ENCODE assay signal across 23 cellular contexts in the genomic region with DNA sequence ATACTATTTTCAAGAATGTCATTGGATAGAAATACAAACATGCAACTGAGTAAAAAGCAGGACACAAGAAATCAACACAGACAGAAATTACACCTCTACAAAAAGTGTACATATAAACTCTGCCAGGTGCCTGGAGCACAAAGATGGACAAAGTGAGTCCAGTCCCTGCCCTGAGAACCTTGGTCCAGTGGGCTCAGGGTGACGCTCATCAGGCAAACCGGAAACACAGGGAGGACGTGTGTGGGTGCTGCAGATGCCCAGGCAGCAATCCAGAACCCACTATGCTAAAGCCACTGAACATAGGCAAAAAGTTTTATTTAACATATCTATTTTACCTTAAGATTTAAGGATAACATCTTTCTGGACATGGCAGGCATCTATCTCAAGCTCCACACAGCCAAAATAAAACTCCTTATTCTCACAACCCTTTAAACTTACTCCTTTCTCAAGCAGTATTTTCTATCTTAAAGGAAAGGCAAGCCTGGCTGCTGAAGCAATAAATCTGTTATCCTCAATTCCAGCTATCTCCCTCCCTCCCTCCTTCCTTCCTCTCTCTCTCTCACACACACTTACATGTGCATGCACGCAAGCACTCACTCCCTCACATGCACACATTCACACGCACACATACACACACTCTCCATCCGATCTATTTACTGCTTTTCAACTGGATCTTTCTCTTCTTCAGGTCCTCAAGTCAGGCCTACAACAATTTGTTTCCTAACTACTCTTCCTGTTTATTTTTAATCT. TPM values are rescaled to one million over a fixed set of nuclear protein-coding genes. Genes with fewer than 3 reads are reported as not detected.
DNase-seq lines count a peak whose midpoint lies in the region; ATAC-seq and TF ChIP-seq lines count a peak whose summit lies in the region.
"Had no signal": no experiment of that assay in that cellular context is flagged by ENCODE, and none has a peak within 500 bp of the region (broad histone marks: within the 10 kb centered on the region; RNA-seq: fewer than 3 reads in every experiment).

No MANE protein-coding gene starts in this region.

- no peak for TF ChIP-seq CTCF in HEK293 (tag by site-specific recombination; IDR thresholded peaks at IDR 0.05)
- no peak for TF ChIP-seq CTCF in sigmoid colon (IDR thresholded peaks at IDR 0.05)

- no peak overlapping the region for H3K4me3 ChIP-seq in HEK293 (ENCODE audit: low read depth, low read length)
- H3K4me3 ChIP-seq in SK-N-MC = no peak overlapping the region
- no peak overlapping the region for H3K4me3 ChIP-seq in iPS-15b (ENCODE audit: low read depth, low read length)
- H3K4me3 ChIP-seq in sigmoid colon = no peak overlapping the region
- H3K4me3 ChIP-seq: BLaER1, SJCRH30 had no signal

- H3K4me1 ChIP-seq in HEK293 (ENCODE audit: control insufficient read depth, insufficient read depth, low read length) (no peaks in the 10 kb centered on the region), iPS-15b (ENCODE audit: control insufficient read depth, insufficient read depth, low read length) (no peaks in the 10 kb centered on the region), sigmoid colon (no peaks in the 10 kb centered on the region)
- H3K4me1 ChIP-seq: SJCRH30 had no signal

- CTCF ChIA-PET in HEK293 (lab: Yijun Ruan, JAX) = no interaction called here

- H3K9ac ChIP-seq in SK-N-MC (ENCODE audit: insufficient read length) (no peak overlapping the region), iPS-15b (ENCODE audit: low read depth, low read length) (peak overlapping the region; percentile 18)
- H3K9ac ChIP-seq: BLaER1, KMS-11 had no signal

- no peaks in the 10 kb centered on the region for H3K9me3 Mint-ChIP-seq in activated T-helper 1 cell treated with anti-CD3 and anti-CD28 coated beads, Interleukin-12 subunit alpha, Interleukin-12 subunit beta, Interleukin-2, Interleukin-4 antibody, amounts not matched to agents 30 ng/mL and 10 ng/mL and 1 ng/mL, durations not matched to agents 14 hours and 24 hours and 36 hours
- H3K9me3 Mint-ChIP-seq: CD4-positive, alpha-beta T cell; HFFc6 had no signal

- H3K36me3 ChIP-seq in HEK293 (ENCODE audit: control insufficient read depth in 2 of 2, insufficient read depth in 1 of 2, low read length in 2 of 2) = no peaks in the 10 kb centered on the region; a peak in 1 of 3 replicates
- no peaks in the 10 kb centered on the region for H3K36me3 ChIP-seq in SK-N-MC (ENCODE audit: insufficient read depth, low read length)
- no peaks in the 10 kb centered on the region for H3K36me3 ChIP-seq in iPS-15b (ENCODE audit: control insufficient read depth, insufficient read depth, low read length)
- no peaks in the 10 kb centered on the region for H3K36me3 ChIP-seq in sigmoid colon
- H3K36me3 ChIP-seq: BLaER1, SJCRH30 had no signal

- no peak for TF ChIP-seq POLR2A in sigmoid colon (IDR thresholded peaks at IDR 0.05)

- no peak overlapping the region for H3K27ac Mint-ChIP-seq in activated T-helper 1 cell treated with anti-CD3 and anti-CD28 coated beads, Interleukin-12 subunit alpha, Interleukin-12 subunit beta, Interleukin-2, Interleukin-4 antibody, amounts not matched to agents 30 ng/mL and 10 ng/mL and 1 ng/mL, durations not matched to agents 14 hours and 24 hours and 36 hours
- H3K27ac Mint-ChIP-seq: CD4-positive, alpha-beta T cell; HFFc6 had no signal

- peaks cover 1% of the 10 kb centered on the region for H3K36me3 Mint-ChIP-seq in activated T-helper 1 cell treated with anti-CD3 and anti-CD28 coated beads, Interleukin-12 subunit alpha, Interleukin-12 subunit beta, Interleukin-2, Interleukin-4 antibody, amounts not matched to agents 30 ng/mL and 10 ng/mL and 1 ng/mL, durations not matched to agents 14 hours and 24 hours and 36 hours (ENCODE audit: low read depth)

- intact Hi-C loops in sigmoid colon (cut with DNase I) = no loop called here
- intact Hi-C loops in activated T-helper 1 cell treated with anti-CD3 and anti-CD28 coated beads, Interleukin-12 subunit alpha, Interleukin-12 subunit beta, Interleukin-2, Interleukin-4 antibody, amounts not matched to agents 30 ng/mL and 10 ng/mL and 1 ng/mL, durations not matched to agents 14 hours and 24 hours and 36 hours (cut with micrococcal nuclease) = no loop called here

- H3K4me1 Mint-ChIP-seq in activated T-helper 1 cell treated with anti-CD3 and anti-CD28 coated beads, Interleukin-12 subunit alpha, Interleukin-12 subunit beta, Interleukin-2, Interleukin-4 antibody, amounts not matched to agents 30 ng/mL and 10 ng/mL and 1 ng/mL, durations not matched to agents 14 hours and 24 hours and 36 hours (ENCODE audit: low read depth) = no peaks in the 10 kb centered on the region

- WGBS in sigmoid colon, 2 donors = 68 to 75% methylated on average over 6 of the region's 6 CpGs

- POLR2A ChIA-PET in HEK293 (lab: Yijun Ruan, JAX) = no interaction called here

- H3K9me3 ChIP-seq in HEK293 (ENCODE audit: control insufficient read depth, insufficient read depth, low read depth, low read length) = no peaks in the 10 kb centered on the region
- no peaks in the 10 kb centered on the region for H3K9me3 ChIP-seq in SK-N-MC (ENCODE audit: low read depth, low read length)
- no peaks in the 10 kb centered on the region for H3K9me3 ChIP-seq in iPS-15b (ENCODE audit: control insufficient read depth, insufficient read depth, low read length)
- no peaks in the 10 kb centered on the region for H3K9me3 ChIP-seq in sigmoid colon
- H3K9me3 ChIP-seq: BLaER1, SJCRH30 had no signal

- H3K27ac ChIP-seq in HEK293 (ENCODE audit: extremely low read depth, low read depth, low read length) = no peak overlapping the region
- H3K27ac ChIP-seq in SK-N-MC = 0 out of 2 replicates have a peak overlapping the region, but pooled peaks have one; percentile 31
- no peak overlapping the region for H3K27ac ChIP-seq in sigmoid colon
- H3K27ac ChIP-seq: BLaER1, KMS-11, SJCRH30 had no signal

- H3K4me3 Mint-ChIP-seq in activated T-helper 1 cell treated with anti-CD3 and anti-CD28 coated beads, Interleukin-12 subunit alpha, Interleukin-12 subunit beta, Interleukin-2, Interleukin-4 antibody, amounts not matched to agents 30 ng/mL and 10 ng/mL and 1 ng/mL, durations not matched to agents 14 hours and 24 hours and 36 hours = no peak overlapping the region
- H3K4me3 Mint-ChIP-seq: CD4-positive, alpha-beta T cell; HFFc6 had no signal

- ATAC-seq in HG03520 (IDR thresholded peaks at IDR 0.05; ENCODE audit: unreplicated experiment) = no peak
- ATAC-seq: Panc1 had no signal

- peaks cover 2% of the 10 kb centered on the region for H3K27me3 Mint-ChIP-seq in activated T-helper 1 cell treated with anti-CD3 and anti-CD28 coated beads, Interleukin-12 subunit alpha, Interleukin-12 subunit beta, Interleukin-2, Interleukin-4 antibody, amounts not matched to agents 30 ng/mL and 10 ng/mL and 1 ng/mL, durations not matched to agents 14 hours and 24 hours and 36 hours (ENCODE audit: insufficient read depth)
- H3K27me3 Mint-ChIP-seq: CD4-positive, alpha-beta T cell had no signal

- TF ChIP-seq EP300 in sigmoid colon (IDR thresholded peaks at IDR 0.05) = no peak

- no peak for DNase-seq in SK-N-MC (ENCODE audit: low read depth, low spot score)
- DNase-seq in sigmoid colon = peak; percentile 28
- no peak for DNase-seq in activated T-helper 1 cell treated with anti-CD3 and anti-CD28 coated beads, Interleukin-12 subunit alpha, Interleukin-12 subunit beta, Interleukin-2, Interleukin-4 antibody, amounts not matched to agents 30 ng/mL and 10 ng/mL and 1 ng/mL, durations not matched to agents 14 hours and 24 hours and 36 hours (ENCODE audit: low spot score)
- no peak for DNase-seq in HuH-7.5 (ENCODE audit: low spot score)
- DNase-seq: CD4-positive, alpha-beta T cell; COR-L47; DMS 273 treated with DMSO at 0.1 percent for 48 hours; DMS79 treated with DMSO at 0.1 percent for 48 hours; HFFc6; NCI-H1092 treated with DMSO at 0.1 percent for 48 hours; NCI-H146; NCI-H2081; NCI-H2171; NCI-H345; NCI-H524 treated with DMSO at 0.1 percent for 48 hours; NCI-H82; SJCRH30 had no signal

- H3K27me3 ChIP-seq in iPS-15b (ENCODE audit: control insufficient read depth, insufficient read depth, low read length) (no peaks in the 10 kb centered on the region), sigmoid colon (no peaks in the 10 kb centered on the region)
- H3K27me3 ChIP-seq: BLaER1, SJCRH30 had no signal

TF ChIP-seq in HEK293, 187 proteins besides CTCF, POLR2A, EP300 and RAD21 (continues in another document):
- TF ChIP-seq ZNF19 (tag by site-specific recombination; IDR thresholded peaks at IDR 0.05; ENCODE audit: low read depth) (no peak), ZNF366 (tag by site-specific recombination; conservative IDR thresholded peaks at IDR 0.05) (peak; percentile 37; the same call in 1 of the 2 replicates), ZNF341 (tag by site-specific recombination; IDR thresholded peaks at IDR 0.05; ENCODE audit: low read depth) (peak; percentile 82)
- TF ChIP-seq, protein P1, sequence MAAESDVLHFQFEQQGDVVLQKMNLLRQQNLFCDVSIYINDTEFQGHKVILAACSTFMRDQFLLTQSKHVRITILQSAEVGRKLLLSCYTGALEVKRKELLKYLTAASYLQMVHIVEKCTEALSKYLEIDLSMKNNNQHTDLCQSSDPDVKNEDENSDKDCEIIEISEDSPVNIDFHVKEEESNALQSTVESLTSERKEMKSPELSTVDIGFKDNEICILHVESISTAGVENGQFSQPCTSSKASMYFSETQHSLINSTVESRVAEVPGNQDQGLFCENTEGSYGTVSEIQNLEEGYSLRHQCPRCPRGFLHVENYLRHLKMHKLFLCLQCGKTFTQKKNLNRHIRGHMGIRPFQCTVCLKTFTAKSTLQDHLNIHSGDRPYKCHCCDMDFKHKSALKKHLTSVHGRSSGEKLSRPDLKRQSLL (tag by site-specific recombination; IDR thresholded peaks at IDR 0.05) = no peak

RNA-seq across cellular contexts. Expression of a gene that starts 10.2 kb away (rescaled TPM):
- 10 to 100 TPM in 2 of 4 donors, 1 to 10 TPM in 2; 8.6 to 10.5 (median 10.1) TPM for total RNA-seq in sigmoid colon
- polyA plus RNA-seq in sigmoid colon = 10 to 100 TPM in 1 of 3 donors, 1 to 10 TPM in 2; 9.6 to 26.9 (median 9.9) TPM
- 9.6 and 9.8 TPM in 2 replicates for total RNA-seq in activated T-helper 1 cell treated with anti-CD3 and anti-CD28 coated beads, Interleukin-12 subunit alpha, Interleukin-12 subunit beta, Interleukin-2, Interleukin-4 antibody, amounts not matched to agents 30 ng/mL and 10 ng/mL and 1 ng/mL, durations not matched to agents 14 hours and 24 hours and 36 hours
